ENCODE assay signal across 1 cellular context in the genomic region with DNA sequence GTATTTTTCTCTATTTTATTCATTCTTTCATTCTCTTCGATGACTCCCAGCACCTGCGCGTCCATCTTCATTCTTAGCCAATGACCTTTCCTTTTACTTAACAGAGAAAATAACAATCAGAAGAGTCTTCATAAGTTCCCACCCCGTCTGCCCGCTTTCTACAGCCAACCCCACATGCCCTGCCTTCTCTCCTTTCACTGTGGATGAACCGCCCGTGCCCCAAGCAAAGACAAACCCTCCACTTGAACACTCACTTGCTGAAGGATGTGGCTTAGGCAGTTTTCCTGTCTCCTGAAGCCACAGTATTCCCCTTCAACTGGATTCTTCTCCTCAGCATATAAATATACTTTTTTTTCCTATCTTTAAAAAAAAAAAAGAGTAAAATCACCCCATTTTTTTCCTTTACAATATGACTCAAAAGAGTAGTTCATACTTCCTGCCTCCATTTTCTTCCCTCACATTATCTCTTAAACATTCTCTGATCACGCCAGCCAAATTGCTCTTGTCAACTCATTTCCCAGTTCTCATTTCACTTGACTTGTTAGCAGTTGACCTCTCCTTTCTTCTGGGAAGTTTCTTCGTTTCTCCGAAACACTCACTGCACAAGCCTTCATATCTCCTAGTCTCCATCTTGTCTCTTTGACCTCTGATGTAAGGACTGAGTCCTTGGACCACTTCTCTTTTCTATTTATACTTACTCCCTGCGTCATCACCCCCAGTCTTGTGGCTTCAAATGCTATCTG.
TF ChIP-seq lines count a peak whose summit lies in the region.

No MANE protein-coding gene starts in this region.

TF ChIP-seq in K562, 482 proteins besides CTCF, POLR2A, EP300 and RAD21 (continued from another document and continues in another):
- TF ChIP-seq ZBTB12 (CRISPR knock-in tag; IDR thresholded peaks at IDR 0.05) = peak; percentile 87
- TF ChIP-seq EP400 (IDR thresholded peaks at IDR 0.05) = peak; percentile 70; the same call in 1 of the 2 replicates
- TF ChIP-seq NR2C1 (IDR thresholded peaks at IDR 0.05) = peak; percentile 90
- peak; percentile 95 for TF ChIP-seq NR2C1 (tag; IDR thresholded peaks at IDR 0.05)
- peak in 2 of 3 experiments; percentile 21 to 63 for TF ChIP-seq YY1 (IDR thresholded peaks at IDR 0.05; ENCODE audit: borderline replicate concordance in 1 of 3, control insufficient read depth in 1 of 3, extremely low read depth in 1 of 3, insufficient read depth in 3 of 3, insufficient read length in 1 of 3, insufficient replicate concordance in 2 of 3, low read depth in 1 of 3, low read length in 2 of 3)
- peak; percentile 6 for TF ChIP-seq KDM5B (IDR thresholded peaks at IDR 0.05; ENCODE audit: insufficient replicate concordance, low read depth, low read length)
- peak; percentile 42; the same call in 1 of the 2 replicates for TF ChIP-seq BHLHE40 (IDR thresholded peaks at IDR 0.05; ENCODE audit: low read length)
- 0 out of 2 replicates have a peak, but pooled peaks have one; percentile 5 for TF ChIP-seq MAFF (IDR thresholded peaks at IDR 0.05; ENCODE audit: low read length)
- peak in 1 of 2 experiments; percentile 79; a peak in 2 of 4 replicates for TF ChIP-seq ZNF639 (CRISPR knock-in tag; conservative IDR thresholded peaks at IDR 0.05 in 1 of 2, IDR thresholded peaks at IDR 0.05 in 1 of 2)
- TF ChIP-seq TRIM28 (IDR thresholded peaks at IDR 0.05) = peak; percentile 39; the same call in 1 of the 2 replicates
- no peak for TF ChIP-seq ZFP30 (CRISPR knock-in tag; IDR thresholded peaks at IDR 0.05; ENCODE audit: borderline replicate concordance)
- TF ChIP-seq ZNF589 (CRISPR knock-in tag; IDR thresholded peaks at IDR 0.05; ENCODE audit: low read depth) = peak; percentile 53; the same call in 1 of the 2 replicates
- TF ChIP-seq CBX3 (IDR thresholded peaks at IDR 0.05; ENCODE audit: borderline replicate concordance in 1 of 2, low read length in 2 of 2) = peak in 1 of 2 experiments; percentile 30; a peak in 1 of 3 replicates
- no peak for TF ChIP-seq PCBP1 (IDR thresholded peaks at IDR 0.05; ENCODE audit: low read depth, low read length, poor library complexity, severe bottlenecking)
- peak; percentile 66 to 86 for TF ChIP-seq FOXK2 (conservative IDR thresholded peaks at IDR 0.05 in 1 of 2, IDR thresholded peaks at IDR 0.05 in 1 of 2; ENCODE audit: low read depth in 2 of 2)
- no peak for TF ChIP-seq CBX8 (IDR thresholded peaks at IDR 0.05; ENCODE audit: borderline replicate concordance, extremely low read depth, low read depth, low read length, poor library complexity, severe bottlenecking)
- TF ChIP-seq NBN (IDR thresholded peaks at IDR 0.05; ENCODE audit: low read depth) = peak; percentile 94
- TF ChIP-seq RBFOX2 (IDR thresholded peaks at IDR 0.05; ENCODE audit: low read depth, low read length) = 0 out of 2 replicates have a peak, but pooled peaks have one; percentile 32
- peak in 1 of 2 experiments; percentile 50; a peak in 2 of 4 replicates for TF ChIP-seq MNT (conservative IDR thresholded peaks at IDR 0.05)
- TF ChIP-seq ZSCAN29 (IDR thresholded peaks at IDR 0.05) = no peak
- TF ChIP-seq, protein P1, sequence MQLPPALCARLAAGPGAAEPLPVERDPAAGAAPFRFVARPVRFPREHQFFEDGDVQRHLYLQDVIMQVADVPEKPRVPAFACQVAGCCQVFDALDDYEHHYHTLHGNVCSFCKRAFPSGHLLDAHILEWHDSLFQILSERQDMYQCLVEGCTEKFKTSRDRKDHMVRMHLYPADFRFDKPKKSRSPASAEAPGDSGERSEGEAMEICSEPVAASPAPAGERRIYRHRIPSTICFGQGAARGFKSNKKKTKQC (CRISPR knock-in tag; IDR thresholded peaks at IDR 0.05) = no peak
- peak; percentile 93 for TF ChIP-seq SMARCA4 (IDR thresholded peaks at IDR 0.05)
- peak; percentile 71; the same call in 1 of the 2 replicates for TF ChIP-seq MTA1 (IDR thresholded peaks at IDR 0.05; ENCODE audit: borderline replicate concordance)
- TF ChIP-seq SMARCE1 (IDR thresholded peaks at IDR 0.05) = peak; percentile 89
- TF ChIP-seq, protein P2, sequence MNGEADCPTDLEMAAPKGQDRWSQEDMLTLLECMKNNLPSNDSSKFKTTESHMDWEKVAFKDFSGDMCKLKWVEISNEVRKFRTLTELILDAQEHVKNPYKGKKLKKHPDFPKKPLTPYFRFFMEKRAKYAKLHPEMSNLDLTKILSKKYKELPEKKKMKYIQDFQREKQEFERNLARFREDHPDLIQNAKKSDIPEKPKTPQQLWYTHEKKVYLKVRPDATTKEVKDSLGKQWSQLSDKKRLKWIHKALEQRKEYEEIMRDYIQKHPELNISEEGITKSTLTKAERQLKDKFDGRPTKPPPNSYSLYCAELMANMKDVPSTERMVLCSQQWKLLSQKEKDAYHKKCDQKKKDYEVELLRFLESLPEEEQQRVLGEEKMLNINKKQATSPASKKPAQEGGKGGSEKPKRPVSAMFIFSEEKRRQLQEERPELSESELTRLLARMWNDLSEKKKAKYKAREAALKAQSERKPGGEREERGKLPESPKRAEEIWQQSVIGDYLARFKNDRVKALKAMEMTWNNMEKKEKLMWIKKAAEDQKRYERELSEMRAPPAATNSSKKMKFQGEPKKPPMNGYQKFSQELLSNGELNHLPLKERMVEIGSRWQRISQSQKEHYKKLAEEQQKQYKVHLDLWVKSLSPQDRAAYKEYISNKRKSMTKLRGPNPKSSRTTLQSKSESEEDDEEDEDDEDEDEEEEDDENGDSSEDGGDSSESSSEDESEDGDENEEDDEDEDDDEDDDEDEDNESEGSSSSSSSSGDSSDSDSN (IDR thresholded peaks at IDR 0.05; ENCODE audit: borderline replicate concordance in 1 of 2, low read depth in 2 of 2, low read length in 2 of 2) = no peak
- TF ChIP-seq CTBP1 (IDR thresholded peaks at IDR 0.05; ENCODE audit: borderline replicate concordance) = peak; percentile 98
- TF ChIP-seq, protein P3, sequence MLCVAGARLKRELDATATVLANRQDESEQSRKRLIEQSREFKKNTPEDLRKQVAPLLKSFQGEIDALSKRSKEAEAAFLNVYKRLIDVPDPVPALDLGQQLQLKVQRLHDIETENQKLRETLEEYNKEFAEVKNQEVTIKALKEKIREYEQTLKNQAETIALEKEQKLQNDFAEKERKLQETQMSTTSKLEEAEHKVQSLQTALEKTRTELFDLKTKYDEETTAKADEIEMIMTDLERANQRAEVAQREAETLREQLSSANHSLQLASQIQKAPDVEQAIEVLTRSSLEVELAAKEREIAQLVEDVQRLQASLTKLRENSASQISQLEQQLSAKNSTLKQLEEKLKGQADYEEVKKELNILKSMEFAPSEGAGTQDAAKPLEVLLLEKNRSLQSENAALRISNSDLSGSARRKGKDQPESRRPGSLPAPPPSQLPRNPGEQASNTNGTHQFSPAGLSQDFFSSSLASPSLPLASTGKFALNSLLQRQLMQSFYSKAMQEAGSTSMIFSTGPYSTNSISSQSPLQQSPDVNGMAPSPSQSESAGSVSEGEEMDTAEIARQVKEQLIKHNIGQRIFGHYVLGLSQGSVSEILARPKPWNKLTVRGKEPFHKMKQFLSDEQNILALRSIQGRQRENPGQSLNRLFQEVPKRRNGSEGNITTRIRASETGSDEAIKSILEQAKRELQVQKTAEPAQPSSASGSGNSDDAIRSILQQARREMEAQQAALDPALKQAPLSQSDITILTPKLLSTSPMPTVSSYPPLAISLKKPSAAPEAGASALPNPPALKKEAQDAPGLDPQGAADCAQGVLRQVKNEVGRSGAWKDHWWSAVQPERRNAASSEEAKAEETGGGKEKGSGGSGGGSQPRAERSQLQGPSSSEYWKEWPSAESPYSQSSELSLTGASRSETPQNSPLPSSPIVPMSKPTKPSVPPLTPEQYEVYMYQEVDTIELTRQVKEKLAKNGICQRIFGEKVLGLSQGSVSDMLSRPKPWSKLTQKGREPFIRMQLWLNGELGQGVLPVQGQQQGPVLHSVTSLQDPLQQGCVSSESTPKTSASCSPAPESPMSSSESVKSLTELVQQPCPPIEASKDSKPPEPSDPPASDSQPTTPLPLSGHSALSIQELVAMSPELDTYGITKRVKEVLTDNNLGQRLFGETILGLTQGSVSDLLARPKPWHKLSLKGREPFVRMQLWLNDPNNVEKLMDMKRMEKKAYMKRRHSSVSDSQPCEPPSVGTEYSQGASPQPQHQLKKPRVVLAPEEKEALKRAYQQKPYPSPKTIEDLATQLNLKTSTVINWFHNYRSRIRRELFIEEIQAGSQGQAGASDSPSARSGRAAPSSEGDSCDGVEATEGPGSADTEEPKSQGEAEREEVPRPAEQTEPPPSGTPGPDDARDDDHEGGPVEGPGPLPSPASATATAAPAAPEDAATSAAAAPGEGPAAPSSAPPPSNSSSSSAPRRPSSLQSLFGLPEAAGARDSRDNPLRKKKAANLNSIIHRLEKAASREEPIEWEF (CRISPR knock-in tag; IDR thresholded peaks at IDR 0.05) = no peak
- TF ChIP-seq ZSCAN32 (CRISPR knock-in tag; IDR thresholded peaks at IDR 0.05) = no peak
- peak; percentile 89 for TF ChIP-seq EHMT2 (IDR thresholded peaks at IDR 0.05)
- TF ChIP-seq LCOR (CRISPR knock-in tag; IDR thresholded peaks at IDR 0.05) = peak; percentile 92
- no peak for TF ChIP-seq NELFE (IDR thresholded peaks at IDR 0.05; ENCODE audit: insufficient read depth, insufficient read length)
- no peak for TF ChIP-seq HLTF (IDR thresholded peaks at IDR 0.05)
- TF ChIP-seq ZNF512 (tag; IDR thresholded peaks at IDR 0.05) = 0 out of 2 replicates have a peak, but pooled peaks have one; percentile 26
- TF ChIP-seq, protein P4, sequence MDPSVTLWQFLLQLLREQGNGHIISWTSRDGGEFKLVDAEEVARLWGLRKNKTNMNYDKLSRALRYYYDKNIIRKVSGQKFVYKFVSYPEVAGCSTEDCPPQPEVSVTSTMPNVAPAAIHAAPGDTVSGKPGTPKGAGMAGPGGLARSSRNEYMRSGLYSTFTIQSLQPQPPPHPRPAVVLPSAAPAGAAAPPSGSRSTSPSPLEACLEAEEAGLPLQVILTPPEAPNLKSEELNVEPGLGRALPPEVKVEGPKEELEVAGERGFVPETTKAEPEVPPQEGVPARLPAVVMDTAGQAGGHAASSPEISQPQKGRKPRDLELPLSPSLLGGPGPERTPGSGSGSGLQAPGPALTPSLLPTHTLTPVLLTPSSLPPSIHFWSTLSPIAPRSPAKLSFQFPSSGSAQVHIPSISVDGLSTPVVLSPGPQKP (CRISPR knock-in tag; IDR thresholded peaks at IDR 0.05) = no peak
- no peak for TF ChIP-seq YBX1 (IDR thresholded peaks at IDR 0.05)
- TF ChIP-seq KLF1 (tag; IDR thresholded peaks at IDR 0.05) = no peak
- peak; percentile 79 to 98 for TF ChIP-seq RCOR1 (IDR thresholded peaks at IDR 0.05; ENCODE audit: borderline replicate concordance in 1 of 2, low read depth in 2 of 2, low read length in 2 of 2)
- peak; percentile 75 for TF ChIP-seq TAF9B (IDR thresholded peaks at IDR 0.05; ENCODE audit: partially characterized antibody)
- TF ChIP-seq TEAD1 (CRISPR knock-in tag; IDR thresholded peaks at IDR 0.05) = 0 out of 4 replicates have a peak, but pooled peaks of 1 of the 2 experiments have one; percentile 47
- TF ChIP-seq HMBOX1 (IDR thresholded peaks at IDR 0.05) = peak; percentile 93
- TF ChIP-seq NFE2 (IDR thresholded peaks at IDR 0.05; ENCODE audit: low read depth) = no peak; the same call in none of the 2 replicates
- TF ChIP-seq ZNF175 (CRISPR knock-in tag; IDR thresholded peaks at IDR 0.05; ENCODE audit: low read depth) = peak; percentile 95
- no peak for TF ChIP-seq ATF1 (CRISPR knock-in tag; IDR thresholded peaks at IDR 0.05)
- TF ChIP-seq ATF1 (tag; IDR thresholded peaks at IDR 0.05) = peak; percentile 92
- no peak for TF ChIP-seq CCNT2 (IDR thresholded peaks at IDR 0.05; ENCODE audit: borderline replicate concordance, extremely low read depth, insufficient read length, low read depth, low read length)
